In the genomic region with DNA sequence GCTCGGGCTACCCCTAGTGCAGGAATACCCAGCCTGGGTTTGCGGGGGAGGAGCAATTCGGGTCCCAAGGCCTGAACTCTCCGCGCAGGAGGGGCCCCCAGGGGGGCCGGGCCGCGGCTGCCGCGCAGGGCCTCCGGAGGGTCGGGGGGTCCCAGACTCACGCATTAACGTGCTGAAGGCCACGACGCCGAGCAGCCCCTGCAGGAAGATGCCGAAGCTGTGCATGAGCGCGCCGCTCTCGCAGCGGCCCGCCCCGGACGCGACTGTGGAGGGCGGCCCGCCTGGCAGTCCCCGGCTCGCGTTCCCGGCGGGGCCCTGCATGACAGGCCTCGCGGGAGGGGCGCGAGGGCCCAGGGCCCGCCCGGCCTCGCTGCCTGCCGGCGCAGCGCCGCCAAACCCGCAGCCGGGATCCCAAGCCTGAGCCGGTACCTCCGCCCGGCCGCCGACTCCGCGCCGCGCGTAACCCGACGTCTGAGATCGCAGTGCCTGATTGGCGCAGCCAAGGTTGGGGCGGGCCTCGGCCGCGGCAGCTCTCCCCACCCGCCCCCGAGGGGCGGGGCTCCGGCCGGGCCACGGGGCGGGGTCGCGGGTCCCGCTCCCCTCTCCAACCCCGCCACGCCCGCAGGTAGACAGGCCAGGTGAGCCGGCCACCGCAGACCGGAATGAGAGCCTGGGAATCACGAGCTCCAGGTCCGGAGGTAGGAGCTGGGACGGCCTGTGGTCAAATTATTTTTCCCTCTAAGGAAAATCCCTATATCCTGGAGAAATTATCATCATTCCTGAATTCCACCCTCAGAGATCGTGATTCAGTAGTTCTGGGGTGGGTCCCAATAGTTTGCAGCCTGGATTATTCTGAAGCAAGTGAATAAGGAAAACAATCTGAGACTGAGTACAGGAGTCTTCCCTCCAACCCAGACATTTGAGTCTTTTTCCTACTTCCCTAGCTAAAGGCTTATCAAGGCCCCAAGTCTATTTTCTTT, we compare ENCODE assay signal across 8 cellular contexts. TPM values are rescaled to one million over a fixed set of nuclear protein-coding genes. Genes with fewer than 3 reads are reported as not detected.
DNase-seq lines count a peak whose midpoint lies in the region; ATAC-seq and TF ChIP-seq lines count a peak whose summit lies in the region.

Gene STIMATE (minus strand): TSS at position 419 of the 980 bp plus-strand sequence. CDS start 98 bp downstream, at position 321.

- H3K4me3 ChIP-seq in KMS-11 (IDR thresholded peaks at IDR 0.05; ENCODE audit: insufficient read depth, low read depth, low read length) (peak within 1 kb of the TSS; percentile 21), RWPE2 (ENCODE audit: severe bottlenecking) (peak within 1 kb of the TSS; percentile 94), fibroblast of pulmonary artery (replicated peaks; ENCODE audit: low read depth, low read length) (peak within 1 kb of the TSS; percentile 78)

- H3K27me3 ChIP-seq in KMS-11 (ENCODE audit: insufficient read depth, low read depth), result no peaks in the 10 kb centered on the region
- H3K27me3 ChIP-seq in RWPE2 (ENCODE audit: insufficient read depth, poor library complexity, severe bottlenecking), result no peaks in the 10 kb centered on the region

- peak within 1 kb of the TSS; percentile 73 for H2AFZ ChIP-seq in KMS-11 (ENCODE audit: low read depth)

- peaks cover 20% of the 10 kb centered on the region for H3K36me3 Mint-ChIP-seq in activated T-helper 2 cell treated with anti-CD3 and anti-CD28 coated beads, Interferon-gamma antibody, Interleukin-2, Interleukin-4, amounts not matched to agents 10 μg/mL and 5 μg/mL and 100 μg/mL, durations not matched to agents 14 hours and 24 hours and 36 hours (ENCODE audit: low read depth)
- no peaks in the 10 kb centered on the region for H3K36me3 Mint-ChIP-seq in natural killer cell treated with Interleukin-12 subunit alpha and Interleukin-12 subunit beta and Interleukin-15 and Interleukin-18, amount 100 ng/mL, for 72 hours

- H3K27ac ChIP-seq in KMS-11 (no peak within 1 kb of the TSS), RWPE2 (ENCODE audit: poor library complexity, severe bottlenecking) (no peak within 1 kb of the TSS)

- H3K36me3 ChIP-seq in KMS-11 (ENCODE audit: insufficient read depth) (no peaks in the 10 kb centered on the region), RWPE2 (ENCODE audit: low read depth) (no peaks in the 10 kb centered on the region)

- H3K9me3 Mint-ChIP-seq in activated T-helper 2 cell treated with anti-CD3 and anti-CD28 coated beads, Interferon-gamma antibody, Interleukin-2, Interleukin-4, amounts not matched to agents 10 μg/mL and 5 μg/mL and 100 μg/mL, durations not matched to agents 14 hours and 24 hours and 36 hours, result no peaks in the 10 kb centered on the region
- no peaks in the 10 kb centered on the region for H3K9me3 Mint-ChIP-seq in natural killer cell treated with Interleukin-12 subunit alpha and Interleukin-12 subunit beta and Interleukin-15 and Interleukin-18, amount 100 ng/mL, for 72 hours

- H3K9me3 ChIP-seq in RWPE2 (ENCODE audit: severe bottlenecking), result no peaks in the 10 kb centered on the region

- H3K4me3 Mint-ChIP-seq in activated T-helper 2 cell treated with anti-CD3 and anti-CD28 coated beads, Interferon-gamma antibody, Interleukin-2, Interleukin-4, amounts not matched to agents 10 μg/mL and 5 μg/mL and 100 μg/mL, durations not matched to agents 14 hours and 24 hours and 36 hours (ENCODE audit: low read depth), result peak within 1 kb of the TSS; percentile 99
- peak within 1 kb of the TSS; percentile 93 for H3K4me3 Mint-ChIP-seq in natural killer cell treated with Interleukin-12 subunit alpha and Interleukin-12 subunit beta and Interleukin-15 and Interleukin-18, amount 100 ng/mL, for 72 hours

- no peaks in the 10 kb centered on the region for H3K79me2 ChIP-seq in KMS-11 (ENCODE audit: insufficient read depth, low read depth)

- H3K4me1 ChIP-seq in KMS-11 (ENCODE audit: low read depth, poor library complexity, severe bottlenecking), result no peaks in the 10 kb centered on the region
- H3K4me1 ChIP-seq in RWPE2 (ENCODE audit: insufficient read depth, poor library complexity, severe bottlenecking), result no peaks in the 10 kb centered on the region

- DNase-seq in Daoy (ENCODE audit: low read depth) (peak; percentile 85), RWPE2 (ENCODE audit: low spot score) (peak; percentile 85), fibroblast of pulmonary artery (ENCODE audit: low read depth) (peak; percentile 76)
- DNase-seq in activated T-helper 2 cell treated with anti-CD3 and anti-CD28 coated beads, Interferon-gamma antibody, Interleukin-2, Interleukin-4, amounts not matched to agents 10 μg/mL and 5 μg/mL and 100 μg/mL, durations not matched to agents 14 hours and 24 hours and 36 hours (ENCODE audit: low spot score), result peak; percentile 85
- DNase-seq in natural killer cell treated with Interleukin-12 subunit alpha and Interleukin-12 subunit beta and Interleukin-15 and Interleukin-18, amount 100 ng/mL, for 72 hours (ENCODE audit: low spot score), result peak; percentile 91
- DNase-seq in stimulated activated naive CD4-positive, alpha-beta T cell treated with Interleukin-2 at 50 U/mL for 16 hours (lab: John Stamatoyannopoulos, UW), result peak; percentile 84

- H4K20me1 ChIP-seq in KMS-11 (ENCODE audit: insufficient read depth), result no peaks in the 10 kb centered on the region

- intact Hi-C loops in activated T-helper 2 cell treated with anti-CD3 and anti-CD28 coated beads, Interferon-gamma antibody, Interleukin-2, Interleukin-4, amounts not matched to agents 10 μg/mL and 5 μg/mL and 100 μg/mL, durations not matched to agents 14 hours and 24 hours and 36 hours (cut with micrococcal nuclease), result loop anchor here (2.0 to 10.0 kb wide), 3 partner anchors 40 to 363 kb away; partner anchors contain the start of genes NT5DC2 and UQCC5

- H3K27ac Mint-ChIP-seq in activated T-helper 2 cell treated with anti-CD3 and anti-CD28 coated beads, Interferon-gamma antibody, Interleukin-2, Interleukin-4, amounts not matched to agents 10 μg/mL and 5 μg/mL and 100 μg/mL, durations not matched to agents 14 hours and 24 hours and 36 hours, result peak within 1 kb of the TSS; percentile 72
- peak within 1 kb of the TSS; percentile 59 to 83 for H3K27ac Mint-ChIP-seq in natural killer cell treated with Interleukin-12 subunit alpha and Interleukin-12 subunit beta and Interleukin-15 and Interleukin-18, amount 100 ng/mL, for 72 hours

- TF ChIP-seq CTCF in KMS-11 (conservative IDR thresholded peaks at IDR 0.05; ENCODE audit: low read depth, low read length) (no peak), RWPE2 (IDR thresholded peaks at IDR 0.05; ENCODE audit: poor library complexity, severe bottlenecking) (no peak), fibroblast of pulmonary artery (IDR thresholded peaks at IDR 0.05; ENCODE audit: low read length, missing control alignments) (no peak)

- no peaks in the 10 kb centered on the region for H3K27me3 Mint-ChIP-seq in activated T-helper 2 cell treated with anti-CD3 and anti-CD28 coated beads, Interferon-gamma antibody, Interleukin-2, Interleukin-4, amounts not matched to agents 10 μg/mL and 5 μg/mL and 100 μg/mL, durations not matched to agents 14 hours and 24 hours and 36 hours (ENCODE audit: low read depth)
- H3K27me3 Mint-ChIP-seq in natural killer cell treated with Interleukin-12 subunit alpha and Interleukin-12 subunit beta and Interleukin-15 and Interleukin-18, amount 100 ng/mL, for 72 hours, result no peaks in the 10 kb centered on the region

- ATAC-seq in GM21786 (IDR thresholded peaks at IDR 0.05; ENCODE audit: unreplicated experiment) (peak; percentile 93), RWPE2 (ENCODE audit: low read depth) (peak; percentile 93)
- ATAC-seq in natural killer cell treated with Interleukin-12 subunit alpha and Interleukin-12 subunit beta and Interleukin-15 and Interleukin-18, amount 100 ng/mL, for 72 hours, result peak; percentile 96 to 99

- H3K4me2 ChIP-seq in KMS-11, result peak within 1 kb of the TSS; percentile 63

- H3K9ac ChIP-seq in KMS-11, result peak within 1 kb of the TSS; percentile 49

- peaks cover 40% of the 10 kb centered on the region for H3K4me1 Mint-ChIP-seq in activated T-helper 2 cell treated with anti-CD3 and anti-CD28 coated beads, Interferon-gamma antibody, Interleukin-2, Interleukin-4, amounts not matched to agents 10 μg/mL and 5 μg/mL and 100 μg/mL, durations not matched to agents 14 hours and 24 hours and 36 hours (ENCODE audit: low read depth)
- H3K4me1 Mint-ChIP-seq in natural killer cell treated with Interleukin-12 subunit alpha and Interleukin-12 subunit beta and Interleukin-15 and Interleukin-18, amount 100 ng/mL, for 72 hours (ENCODE audit: low read depth in 2 of 2), result peaks cover 30 to 36% of the 10 kb centered on the region in 2 donors

RNA-seq across cellular contexts. Expression of gene STIMATE, which starts in this region (rescaled TPM):
- 6.3 and 16.9 TPM in 2 replicates for total RNA-seq in Daoy (2014; rRNA removed; shearing (Covaris generic))
- total RNA-seq in activated T-helper 2 cell treated with anti-CD3 and anti-CD28 coated beads, Interferon-gamma antibody, Interleukin-2, Interleukin-4, amounts not matched to agents 10 μg/mL and 5 μg/mL and 100 μg/mL, durations not matched to agents 14 hours and 24 hours and 36 hours, result 17.4 and 17.6 TPM in 2 replicates
- total RNA-seq in natural killer cell treated with Interleukin-12 subunit alpha and Interleukin-12 subunit beta and Interleukin-15 and Interleukin-18, amount 100 ng/mL, for 72 hours, result 10 to 100 TPM; 19.8 to 31.1 TPM

Comparison
In these comparisons a context has a peak if more than half of its experiments do, and no peak if none do; other contexts are left out.
1. H3K4me3 ChIP-seq: peak in every context shown above with its lines; median percentile 94 in RWPE2; 78 in fibroblast of pulmonary artery; 21 in KMS-11.